ENCODE assay signal across 8 cellular contexts in genomic region chr20:56358600-56359211, GRCh38. TPM values are rescaled to one million over a fixed set of nuclear protein-coding genes. Genes with fewer than 3 reads are reported as not detected.
DNase-seq lines count a peak whose midpoint lies in the region; ATAC-seq and TF ChIP-seq lines count a peak whose summit lies in the region.

FAM210B (plus strand) TSS chr20:56358974; CDS start chr20:56359006, 32 bp downstream.

- H3K4me3 Mint-ChIP-seq in T-helper 1 cell treated with Interleukin-12 subunit alpha and Interleukin-12 subunit beta and Interleukin-4 antibody, amounts not matched to agents 30 μg/mL and 1 μg/mL, for 36 hours, result peak within 1 kb of the TSS; percentile 84
- H3K4me3 Mint-ChIP-seq in progenitor cell of endocrine pancreas (ENCODE audit: low read depth), result peak within 1 kb of the TSS; percentile 90

- no peaks in the 10 kb centered on the region for H3K36me3 Mint-ChIP-seq in T-helper 1 cell treated with Interleukin-12 subunit alpha and Interleukin-12 subunit beta and Interleukin-4 antibody, amounts not matched to agents 30 μg/mL and 1 μg/mL, for 36 hours (ENCODE audit: low read depth)
- no peaks in the 10 kb centered on the region for H3K36me3 Mint-ChIP-seq in progenitor cell of endocrine pancreas (ENCODE audit: insufficient read depth)

- POLR2A ChIA-PET in GM10248 (lab: Yijun Ruan, JAX), result interaction anchor here (0.6 to 0.8 kb wide), 2 partner anchors 69 to 433 kb away, joined by 3 read pairs; no protein-coding TSS in a partner anchor

- no peaks in the 10 kb centered on the region for H3K36me3 ChIP-seq in upper lobe of left lung

- H3K4me3 ChIP-seq in upper lobe of left lung, result peak within 1 kb of the TSS; percentile 81 to 100 (median 96)

- no peaks in the 10 kb centered on the region for H3K9me3 ChIP-seq in upper lobe of left lung

- peaks cover 9 to 22% (median 16%) of the 10 kb centered on the region in 4 donors for H3K4me1 ChIP-seq in upper lobe of left lung

- peak in 2 of 4 donors; percentile 39 to 71 for TF ChIP-seq POLR2A in upper lobe of left lung (IDR thresholded peaks at IDR 0.05)

- no peaks in the 10 kb centered on the region for H3K27me3 ChIP-seq in upper lobe of left lung

- H3K4me1 Mint-ChIP-seq in T-helper 1 cell treated with Interleukin-12 subunit alpha and Interleukin-12 subunit beta and Interleukin-4 antibody, amounts not matched to agents 30 μg/mL and 1 μg/mL, for 36 hours (ENCODE audit: low read depth), result peaks cover 13% of the 10 kb centered on the region
- H3K4me1 Mint-ChIP-seq in progenitor cell of endocrine pancreas (ENCODE audit: low read depth), result peaks cover 12% of the 10 kb centered on the region

- TF ChIP-seq EP300 in upper lobe of left lung (IDR thresholded peaks at IDR 0.05), result no peak

- DNase-seq in GM10248 (ENCODE audit: extremely low spot score) (peak; percentile 96), NCI-H128 (lab: John Stamatoyannopoulos, UW; ENCODE audit: unreplicated experiment) (peak; percentile 79), amygdala (lab: John Stamatoyannopoulos, UW) (peak in 54 of 56 donors; percentile 36 to 94 (median 78)), left cardiac atrium (peak; percentile 92), progenitor cell of endocrine pancreas (ENCODE audit: low spot score, unreplicated experiment) (peak; percentile 77), upper lobe of left lung (peak; percentile 93 to 97)

- peak within 1 kb of the TSS; percentile 52 for H3K27ac Mint-ChIP-seq in T-helper 1 cell treated with Interleukin-12 subunit alpha and Interleukin-12 subunit beta and Interleukin-4 antibody, amounts not matched to agents 30 μg/mL and 1 μg/mL, for 36 hours
- peak within 1 kb of the TSS; percentile 95 for H3K27ac Mint-ChIP-seq in progenitor cell of endocrine pancreas

- CTCF ChIA-PET in GM10248 (lab: Yijun Ruan, JAX), result interaction anchor here (1.1 to 1.9 kb wide), 5 partner anchors 10 to 40 kb away, joined by 3 to 6 read pairs (median 5); partner anchors contain the start of genes AURKA and CSTF1

- ATAC-seq in HG02678 (IDR thresholded peaks at IDR 0.05; ENCODE audit: unreplicated experiment) (peak; percentile 98), left cardiac atrium (peak; percentile 98 to 99), upper lobe of left lung (ENCODE audit: low FRiP score in 2 of 2) (peak; percentile 95 to 98)

- peaks cover 14% of the 10 kb centered on the region for H3K27me3 Mint-ChIP-seq in T-helper 1 cell treated with Interleukin-12 subunit alpha and Interleukin-12 subunit beta and Interleukin-4 antibody, amounts not matched to agents 30 μg/mL and 1 μg/mL, for 36 hours (ENCODE audit: low read depth)
- H3K27me3 Mint-ChIP-seq in progenitor cell of endocrine pancreas, result peaks cover 2% of the 10 kb centered on the region

- TF ChIP-seq CTCF in GM10248 (IDR thresholded peaks at IDR 0.05; ENCODE audit: control extremely low read depth, extremely low read depth, low read depth, missing control alignments) (no peak), progenitor cell of endocrine pancreas (IDR thresholded peaks at IDR 0.05; ENCODE audit: unreplicated experiment) (no peak), upper lobe of left lung (IDR thresholded peaks at IDR 0.05) (no peak)

- intact Hi-C loops in left cardiac atrium (cut with DNase I), result no loop called here

- no peaks in the 10 kb centered on the region for H3K9me3 Mint-ChIP-seq in T-helper 1 cell treated with Interleukin-12 subunit alpha and Interleukin-12 subunit beta and Interleukin-4 antibody, amounts not matched to agents 30 μg/mL and 1 μg/mL, for 36 hours
- no peaks in the 10 kb centered on the region for H3K9me3 Mint-ChIP-seq in progenitor cell of endocrine pancreas (ENCODE audit: low read depth)

- WGBS in upper lobe of left lung, 2 donors, result 1 to 4% methylated on average over 6 to 22 of the region's 63 CpGs

- H3K27ac ChIP-seq in upper lobe of left lung, result peak within 1 kb of the TSS; percentile 74 to 86 (median 82)

RNA-seq across cellular contexts. Expression of gene FAM210B, which starts in this region (rescaled TPM):
- total RNA-seq in left cardiac atrium (10 to 100 TPM; 31.1 to 32.9 TPM), progenitor cell of endocrine pancreas (60.3 and 67.2 TPM in 2 replicates), upper lobe of left lung (10 to 100 TPM; 15.0 to 41.2 (median 31.6) TPM)

Comparison
In these comparisons a context has a peak if more than half of its experiments do, and no peak if none do; other contexts are left out.
1. Peak in every context shown above with its lines: DNase-seq, ATAC-seq, H3K4me3 ChIP-seq and H3K27ac ChIP-seq.